In the genomic region with DNA sequence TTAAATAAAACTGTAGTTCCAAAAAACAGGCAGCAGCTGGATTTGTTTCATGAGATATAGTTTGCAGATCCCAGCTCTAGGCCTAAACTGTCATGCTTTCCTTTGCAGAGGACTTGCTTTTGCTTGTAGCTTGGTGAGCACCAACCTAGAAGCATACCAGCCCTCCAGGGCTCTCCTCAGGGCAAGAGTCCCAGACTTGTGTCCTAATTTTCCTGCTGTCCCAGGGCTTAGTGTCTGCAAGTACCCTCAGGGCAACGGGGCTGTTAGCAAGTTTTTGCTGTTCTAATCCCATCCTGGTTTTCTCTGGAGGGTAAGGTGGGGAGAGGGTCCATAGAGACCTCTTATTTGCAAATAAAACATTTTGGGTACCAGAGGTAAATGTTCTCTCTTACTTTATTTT, we compare ENCODE assay signal across 3 cellular contexts.
"Had no signal": no experiment of that assay in that cellular context is flagged by ENCODE, and none has a peak within 500 bp of the region (broad histone marks: within the 10 kb centered on the region; RNA-seq: fewer than 3 reads in every experiment).

No MANE protein-coding gene starts in this region.

- DNase-seq: GDM1, GF-D8 had no signal

- H3K4me3 ChIP-seq: GM12878 had no signal
